ENCODE assay signal across 20 cellular contexts in the genomic region with DNA sequence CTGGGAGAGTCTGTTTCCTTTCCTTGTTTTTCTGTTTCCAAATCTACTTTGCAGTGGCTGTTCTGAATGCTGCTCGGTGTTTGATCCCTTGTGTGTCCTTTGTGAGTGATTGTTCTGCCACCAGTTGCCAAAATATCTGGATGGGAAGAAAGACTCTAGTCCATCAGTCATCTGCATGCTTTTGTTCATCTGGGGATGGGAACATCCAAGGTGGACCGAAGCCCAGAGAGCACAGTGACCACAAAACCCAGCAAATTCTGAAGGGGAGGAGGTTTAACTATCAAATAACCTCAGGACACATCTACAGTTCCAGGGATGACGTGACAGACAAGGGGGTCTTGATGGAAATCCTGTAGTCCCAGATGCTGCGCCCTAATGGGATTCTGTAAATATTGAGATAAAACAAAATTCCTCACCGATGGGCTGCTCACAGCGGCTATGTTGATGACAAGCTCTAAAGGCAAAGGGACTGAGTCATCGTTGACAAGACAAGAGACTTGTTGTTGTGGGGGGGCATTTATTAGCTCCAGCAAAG.
DNase-seq lines count a peak whose midpoint lies in the region; ATAC-seq, FAIRE-seq and TF ChIP-seq lines count a peak whose summit lies in the region.
"Had no signal": no experiment of that assay in that cellular context is flagged by ENCODE, and none has a peak within 500 bp of the region (broad histone marks: within the 10 kb centered on the region; RNA-seq: fewer than 3 reads in every experiment).

No MANE protein-coding gene starts in this region.

- H3K27ac ChIP-seq in SJSA1 = peak overlapping the region; percentile 8; the same call in 1 of the 2 replicates
- H3K27ac ChIP-seq: ascending aorta, epithelial cell of prostate, lower lobe of right lung, SJCRH30, tibial nerve had no signal

- no peaks in the 10 kb centered on the region for H3K4me1 Mint-ChIP-seq in progenitor cell of endocrine pancreas (ENCODE audit: low read depth)
- H3K4me1 Mint-ChIP-seq: activated CD4-positive, alpha-beta T cell treated with anti-CD3 and anti-CD28 coated beads for 36 hours; stimulated activated naive B cell treated with anti-CD40 and anti-IgM and Interleukin-4, amounts not matched to agents 10 μg/mL and 1 μg/mL and 100 μg/mL, for 72 hours had no signal

- TF ChIP-seq CTCF in progenitor cell of endocrine pancreas (IDR thresholded peaks at IDR 0.05; ENCODE audit: unreplicated experiment) = no peak

- H3K4me3 ChIP-seq in SJSA1 = no peak overlapping the region
- H3K4me3 ChIP-seq: ascending aorta, lower lobe of right lung, SJCRH30, tibial nerve had no signal

- ATAC-seq in HG03432 (IDR thresholded peaks at IDR 0.05; ENCODE audit: unreplicated experiment) = no peak
- ATAC-seq: activated CD4-positive, alpha-beta T cell treated with anti-CD3 and anti-CD28 coated beads for 36 hours; lower lobe of right lung; natural killer cell treated with Interleukin-12 subunit alpha and Interleukin-12 subunit beta and Interleukin-15 and Interleukin-18, amount 100 ng/mL, for 72 hours; stimulated activated naive B cell treated with anti-CD40 and anti-IgM and Interleukin-4, amounts not matched to agents 10 μg/mL and 1 μg/mL and 100 μg/mL, for 72 hours had no signal

- H3K27ac Mint-ChIP-seq in progenitor cell of endocrine pancreas = no peak overlapping the region
- H3K27ac Mint-ChIP-seq: activated CD4-positive, alpha-beta T cell treated with anti-CD3 and anti-CD28 coated beads for 36 hours; natural killer cell treated with Interleukin-12 subunit alpha and Interleukin-12 subunit beta and Interleukin-15 and Interleukin-18, amount 100 ng/mL, for 72 hours; stimulated activated naive B cell treated with anti-CD40 and anti-IgM and Interleukin-4, amounts not matched to agents 10 μg/mL and 1 μg/mL and 100 μg/mL, for 72 hours had no signal

- H3K36me3 Mint-ChIP-seq in progenitor cell of endocrine pancreas (ENCODE audit: insufficient read depth) = no peaks in the 10 kb centered on the region
- H3K36me3 Mint-ChIP-seq: natural killer cell treated with Interleukin-12 subunit alpha and Interleukin-12 subunit beta and Interleukin-15 and Interleukin-18, amount 100 ng/mL, for 72 hours; stimulated activated naive B cell treated with anti-CD40 and anti-IgM and Interleukin-4, amounts not matched to agents 10 μg/mL and 1 μg/mL and 100 μg/mL, for 72 hours had no signal

- no peaks in the 10 kb centered on the region for H3K36me3 ChIP-seq in SJSA1
- H3K36me3 ChIP-seq: ascending aorta, lower lobe of right lung, SJCRH30, tibial nerve had no signal

- no peaks in the 10 kb centered on the region for H3K27me3 Mint-ChIP-seq in progenitor cell of endocrine pancreas
- H3K27me3 Mint-ChIP-seq: natural killer cell treated with Interleukin-12 subunit alpha and Interleukin-12 subunit beta and Interleukin-15 and Interleukin-18, amount 100 ng/mL, for 72 hours; stimulated activated naive B cell treated with anti-CD40 and anti-IgM and Interleukin-4, amounts not matched to agents 10 μg/mL and 1 μg/mL and 100 μg/mL, for 72 hours had no signal

- H3K9me3 Mint-ChIP-seq in progenitor cell of endocrine pancreas (ENCODE audit: low read depth) = no peaks in the 10 kb centered on the region
- H3K9me3 Mint-ChIP-seq: H9; natural killer cell treated with Interleukin-12 subunit alpha and Interleukin-12 subunit beta and Interleukin-15 and Interleukin-18, amount 100 ng/mL, for 72 hours had no signal

- H3K27me3 ChIP-seq in SJSA1 (replicated peaks) = no peaks in the 10 kb centered on the region
- H3K27me3 ChIP-seq: ascending aorta, SJCRH30, tibial nerve had no signal

- no peak for FAIRE-seq in HTR-8/SVneo (lab: Jason Lieb, UNC)
- FAIRE-seq in urothelium cell line (lab: Jason Lieb, UNC) = peak; percentile 42
- FAIRE-seq: GM18507 had no signal

- no peak overlapping the region for H3K4me3 Mint-ChIP-seq in progenitor cell of endocrine pancreas (ENCODE audit: low read depth)
- H3K4me3 Mint-ChIP-seq: activated CD4-positive, alpha-beta T cell treated with anti-CD3 and anti-CD28 coated beads for 36 hours; H9; natural killer cell treated with Interleukin-12 subunit alpha and Interleukin-12 subunit beta and Interleukin-15 and Interleukin-18, amount 100 ng/mL, for 72 hours; stimulated activated naive B cell treated with anti-CD40 and anti-IgM and Interleukin-4, amounts not matched to agents 10 μg/mL and 1 μg/mL and 100 μg/mL, for 72 hours had no signal

- DNase-seq in HTR-8/SVneo (ENCODE audit: insufficient read length, low spot score) (peak; percentile 5), SJSA1 (ENCODE audit: low read depth in 1 of 2, low spot score in 2 of 2) (peak; percentile 82 to 87), foreskin melanocyte (peak; percentile 29), urothelium cell line (ENCODE audit: low spot score) (peak; percentile 63), progenitor cell of endocrine pancreas (ENCODE audit: low spot score, unreplicated experiment) (no peak), NCI-H146 (lab: John Stamatoyannopoulos, UW) (no peak)
- DNase-seq: activated CD4-positive, alpha-beta T cell treated with anti-CD3 and anti-CD28 coated beads for 36 hours; activated effector memory CD4-positive, alpha-beta T cell treated with Interleukin-2 at 50 U/mL for 16 hours; glutamatergic neuron; H9; lower lobe of right lung; NCI-H1436 treated with DMSO at 0.1 percent for 48 hours; stimulated activated naive B cell treated with anti-CD40 and anti-IgM and Interleukin-4, amounts not matched to agents 10 μg/mL and 1 μg/mL and 100 μg/mL, for 72 hours had no signal

- no peaks in the 10 kb centered on the region for H3K9me3 ChIP-seq in SJSA1 (replicated peaks)
- H3K9me3 ChIP-seq: ascending aorta, lower lobe of right lung, SJCRH30, tibial nerve had no signal

- H3K4me1 ChIP-seq in SJSA1 (replicated peaks) = peaks cover 15% of the 10 kb centered on the region
- H3K4me1 ChIP-seq: ascending aorta had no signal

Comparison
In these comparisons a context has a peak if more than half of its experiments do, and no peak if none do; other contexts are left out.
1. DNase-seq: peak in HTR-8/SVneo (single experiment), SJSA1 (2 of 2), foreskin melanocyte (single experiment) and urothelium cell line (single experiment); none in progenitor cell of endocrine pancreas (single experiment) and NCI-H146 (single experiment).